Comparison of ENCODE assay signal across 12 cellular contexts in genomic region chr6:18021166-18021850, GRCh38. TPM values are rescaled to one million over a fixed set of nuclear protein-coding genes. Genes with fewer than 3 reads are reported as not detected.
DNase-seq lines count a peak whose midpoint lies in the region; ATAC-seq and TF ChIP-seq lines count a peak whose summit lies in the region.
"Had no signal": no experiment of that assay in that cellular context is flagged by ENCODE, and none has a peak within 500 bp of the region (broad histone marks: within the 10 kb centered on the region; RNA-seq: fewer than 3 reads in every experiment).

No MANE protein-coding gene starts in this region.

- H3K36me3 ChIP-seq in GM23338 (ENCODE audit: insufficient read depth) = no peaks in the 10 kb centered on the region
- no peaks in the 10 kb centered on the region for H3K36me3 ChIP-seq in Loucy (ENCODE audit: insufficient read depth, low read length)
- no peaks in the 10 kb centered on the region for H3K36me3 ChIP-seq in endodermal cell (ENCODE audit: control insufficient read depth, insufficient read depth, low read length)

- H3K9ac ChIP-seq in Loucy (ENCODE audit: low read depth, low read length, poor library complexity, severe bottlenecking) (no peak overlapping the region), endodermal cell (ENCODE audit: extremely low read depth, low read length, poor library complexity, severe bottlenecking) (no peak overlapping the region)

- ATAC-seq in GM23338 = no peak
- no peak for ATAC-seq in HG03280 (IDR thresholded peaks at IDR 0.05; ENCODE audit: unreplicated experiment)
- ATAC-seq in GM21515 (IDR thresholded peaks at IDR 0.05; ENCODE audit: unreplicated experiment) = no peak
- no peak for ATAC-seq in GM19455 (IDR thresholded peaks at IDR 0.05; ENCODE audit: unreplicated experiment)

- no peaks in the 10 kb centered on the region for H3K9me3 ChIP-seq in Loucy (ENCODE audit: insufficient read depth, low read depth, low read length)
- H3K9me3 ChIP-seq in endodermal cell (ENCODE audit: control insufficient read depth, low read length) = peaks cover 6% of the 10 kb centered on the region

- H3F3A ChIP-seq in GM23338 (replicated peaks; ENCODE audit: low read depth) = 0 out of 2 replicates have a peak, but pooled peaks cover 5% of the 10 kb centered on the region
- H3F3A ChIP-seq in Loucy (ENCODE audit: low read depth) = no peaks in the 10 kb centered on the region

- H4K20me1 ChIP-seq in GM23338 (replicated peaks; ENCODE audit: insufficient read depth) (no peaks in the 10 kb centered on the region), Loucy (ENCODE audit: insufficient read depth, low read length, poor library complexity, severe bottlenecking) (no peaks in the 10 kb centered on the region)

- H3K36me3 Mint-ChIP-seq in GM23338 (ENCODE audit: low read depth) = peaks cover 8% of the 10 kb centered on the region
- H3K36me3 Mint-ChIP-seq in endodermal cell (ENCODE audit: low read depth) = peaks cover 2% of the 10 kb centered on the region
- H3K36me3 Mint-ChIP-seq in mesothelial cell of epicardium = no peaks in the 10 kb centered on the region

- TF ChIP-seq CTCF in GM23338 (conservative IDR thresholded peaks at IDR 0.05; ENCODE audit: low read depth in 2 of 2) = no peak
- TF ChIP-seq CTCF in Loucy (conservative IDR thresholded peaks at IDR 0.05; ENCODE audit: low read length) = no peak
- TF ChIP-seq CTCF in endodermal cell (conservative IDR thresholded peaks at IDR 0.05) = no peak
- TF ChIP-seq CTCF in mesothelial cell of epicardium (IDR thresholded peaks at IDR 0.05; ENCODE audit: unreplicated experiment) = no peak

- H3K9me3 Mint-ChIP-seq in GM23338 = peaks cover 6% of the 10 kb centered on the region; the same call in 1 of the 3 replicates
- peaks cover 19% of the 10 kb centered on the region for H3K9me3 Mint-ChIP-seq in endodermal cell
- H3K9me3 Mint-ChIP-seq in mesothelial cell of epicardium = no peaks in the 10 kb centered on the region

- H2AFZ ChIP-seq in GM23338 = peak overlapping the region; percentile 73; the same call in 1 of the 2 replicates
- H2AFZ ChIP-seq in Loucy (ENCODE audit: low read length) = 0 out of 2 replicates have a peak overlapping the region, but pooled peaks have one; percentile 34

- no peak overlapping the region for H3K4me3 ChIP-seq in GM23338
- H3K4me3 ChIP-seq in Loucy (ENCODE audit: low read length, poor library complexity, severe bottlenecking) = no peak overlapping the region
- H3K4me3 ChIP-seq in endodermal cell (ENCODE audit: low read length) = peak overlapping the region; percentile 63

- peaks cover 29% of the 10 kb centered on the region for H3K4me1 ChIP-seq in GM23338 (ENCODE audit: insufficient read depth)
- no peaks in the 10 kb centered on the region for H3K4me1 ChIP-seq in Loucy (ENCODE audit: insufficient read depth, low read length, poor library complexity, severe bottlenecking)
- H3K4me1 ChIP-seq in endodermal cell (ENCODE audit: control insufficient read depth, insufficient read depth, low read length) = peaks cover 8% of the 10 kb centered on the region

- H3K4me1 Mint-ChIP-seq in GM23338 (peaks cover 42% of the 10 kb centered on the region), endodermal cell (peaks cover 15% of the 10 kb centered on the region), mesothelial cell of epicardium (peaks cover 47% of the 10 kb centered on the region)

- 0 out of 2 replicates have a peak overlapping the region, but pooled peaks have one; percentile 85 for H3K27ac ChIP-seq in GM23338 (ENCODE audit: low read depth)
- H3K27ac ChIP-seq in endodermal cell (ENCODE audit: low read depth, low read length) = no peak overlapping the region

- no peak overlapping the region for H3K27ac Mint-ChIP-seq in GM23338
- H3K27ac Mint-ChIP-seq in endodermal cell = no peak overlapping the region
- H3K27ac Mint-ChIP-seq in mesothelial cell of epicardium = peak overlapping the region; percentile 98

- 93 to 96% methylated on average over 10 to 18 of the region's 18 CpGs for WGBS in endodermal cell (ENCODE audit: insufficient coverage in 1 of 2, insufficient read length in 1 of 2), 2 experiments

- H3K79me2 ChIP-seq in GM23338 (replicated peaks; ENCODE audit: insufficient read depth) (no peaks in the 10 kb centered on the region), Loucy (ENCODE audit: insufficient read depth, low read length) (no peaks in the 10 kb centered on the region)

- no peaks in the 10 kb centered on the region for H3K9me2 ChIP-seq in GM23338 (ENCODE audit: insufficient read depth)
- no peaks in the 10 kb centered on the region for H3K9me2 ChIP-seq in Loucy (replicated peaks; ENCODE audit: low read depth, low read length)

- H3K4me2 ChIP-seq in GM23338 (no peak overlapping the region), Loucy (ENCODE audit: low read depth, low read length, poor library complexity, severe bottlenecking) (no peak overlapping the region)

- H3K4me3 Mint-ChIP-seq in GM23338 = no peak overlapping the region
- no peak overlapping the region for H3K4me3 Mint-ChIP-seq in endodermal cell
- no peak overlapping the region for H3K4me3 Mint-ChIP-seq in mesothelial cell of epicardium

- H3K27me3 Mint-ChIP-seq in GM23338 (ENCODE audit: insufficient read depth, low read depth, poor library complexity) (peaks cover 4% of the 10 kb centered on the region), endodermal cell (ENCODE audit: insufficient read depth) (no peaks in the 10 kb centered on the region), mesothelial cell of epicardium (ENCODE audit: low read depth) (no peaks in the 10 kb centered on the region)

- DNase-seq in GM23338 (ENCODE audit: low spot score) (no peak), endodermal cell (peak; percentile 45), mesothelial cell of epicardium (ENCODE audit: low spot score in 2 of 2, unreplicated experiment in 2 of 2) (no peak), DMS79 treated with DMSO at 0.1 percent for 48 hours (lab: John Stamatoyannopoulos, UW) (no peak)
- DNase-seq: AML-193, GF-D8, NCI-H2029 treated with DMSO at 0.1 percent for 48 hours, NCI-H510A had no signal

- H3K27me3 ChIP-seq in GM23338 (ENCODE audit: insufficient read depth) = no peaks in the 10 kb centered on the region
- H3K27me3 ChIP-seq in Loucy (ENCODE audit: insufficient read depth, low read length, poor library complexity, severe bottlenecking) = no peaks in the 10 kb centered on the region
- H3K27me3 ChIP-seq in endodermal cell (ENCODE audit: control insufficient read depth, insufficient read depth, low read length, poor library complexity, severe bottlenecking) = no peaks in the 10 kb centered on the region

TF ChIP-seq in GM23338, 12 proteins besides CTCF, POLR2A, EP300 and RAD21 (continues in another document):
- TF ChIP-seq JUNB (IDR thresholded peaks at IDR 0.05; ENCODE audit: unreplicated experiment) (no peak), NANOG (IDR thresholded peaks at IDR 0.05; ENCODE audit: borderline replicate concordance) (no peak), ZNF114 (CRISPR knock-in tag; IDR thresholded peaks at IDR 0.05) (no peak), CREB1 (CRISPR knock-in tag; IDR thresholded peaks at IDR 0.05; ENCODE audit: low read depth) (no peak), STAT1 (IDR thresholded peaks at IDR 0.05; ENCODE audit: unreplicated experiment) (no peak), EZH2phosphoT487 (IDR thresholded peaks at IDR 0.05; ENCODE audit: unreplicated experiment) (no peak), EZH2 (IDR thresholded peaks at IDR 0.05; ENCODE audit: low read depth, unreplicated experiment) (no peak), REST (IDR thresholded peaks at IDR 0.05; ENCODE audit: unreplicated experiment) (no peak), ZNF331 (CRISPR knock-in tag; IDR thresholded peaks at IDR 0.05; ENCODE audit: low read depth) (no peak)
- TF ChIP-seq, protein P1, sequence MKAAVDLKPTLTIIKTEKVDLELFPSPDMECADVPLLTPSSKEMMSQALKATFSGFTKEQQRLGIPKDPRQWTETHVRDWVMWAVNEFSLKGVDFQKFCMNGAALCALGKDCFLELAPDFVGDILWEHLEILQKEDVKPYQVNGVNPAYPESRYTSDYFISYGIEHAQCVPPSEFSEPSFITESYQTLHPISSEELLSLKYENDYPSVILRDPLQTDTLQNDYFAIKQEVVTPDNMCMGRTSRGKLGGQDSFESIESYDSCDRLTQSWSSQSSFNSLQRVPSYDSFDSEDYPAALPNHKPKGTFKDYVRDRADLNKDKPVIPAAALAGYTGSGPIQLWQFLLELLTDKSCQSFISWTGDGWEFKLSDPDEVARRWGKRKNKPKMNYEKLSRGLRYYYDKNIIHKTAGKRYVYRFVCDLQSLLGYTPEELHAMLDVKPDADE (IDR thresholded peaks at IDR 0.05) = no peak

RNA-seq across cellular contexts. Expression of gene KIF13A, which starts 33.9 kb away (rescaled TPM):
- total RNA-seq in GM23338 (2014; rRNA removed; shearing (Covaris generic)) = 28.2 and 32.8 TPM in 2 replicates
- polyA plus RNA-seq in GM23338 (2016; fragmentation: Nextera tagmentation; extraction: Ambion mirVana) = 8.4 and 11.4 TPM in 2 replicates
- total RNA-seq in endodermal cell (10 to 100 TPM; 35.3 to 45.0 TPM), mesothelial cell of epicardium (52.2 to 57.0 TPM (median 54.4 TPM) in 3 replicates)
- polyA plus RNA-seq in endodermal cell (2013, experiment 1 of 2) = 21.9 TPM
- 20.0 TPM for polyA plus RNA-seq in endodermal cell (2013, experiment 2 of 2)
